In the genomic region with DNA sequence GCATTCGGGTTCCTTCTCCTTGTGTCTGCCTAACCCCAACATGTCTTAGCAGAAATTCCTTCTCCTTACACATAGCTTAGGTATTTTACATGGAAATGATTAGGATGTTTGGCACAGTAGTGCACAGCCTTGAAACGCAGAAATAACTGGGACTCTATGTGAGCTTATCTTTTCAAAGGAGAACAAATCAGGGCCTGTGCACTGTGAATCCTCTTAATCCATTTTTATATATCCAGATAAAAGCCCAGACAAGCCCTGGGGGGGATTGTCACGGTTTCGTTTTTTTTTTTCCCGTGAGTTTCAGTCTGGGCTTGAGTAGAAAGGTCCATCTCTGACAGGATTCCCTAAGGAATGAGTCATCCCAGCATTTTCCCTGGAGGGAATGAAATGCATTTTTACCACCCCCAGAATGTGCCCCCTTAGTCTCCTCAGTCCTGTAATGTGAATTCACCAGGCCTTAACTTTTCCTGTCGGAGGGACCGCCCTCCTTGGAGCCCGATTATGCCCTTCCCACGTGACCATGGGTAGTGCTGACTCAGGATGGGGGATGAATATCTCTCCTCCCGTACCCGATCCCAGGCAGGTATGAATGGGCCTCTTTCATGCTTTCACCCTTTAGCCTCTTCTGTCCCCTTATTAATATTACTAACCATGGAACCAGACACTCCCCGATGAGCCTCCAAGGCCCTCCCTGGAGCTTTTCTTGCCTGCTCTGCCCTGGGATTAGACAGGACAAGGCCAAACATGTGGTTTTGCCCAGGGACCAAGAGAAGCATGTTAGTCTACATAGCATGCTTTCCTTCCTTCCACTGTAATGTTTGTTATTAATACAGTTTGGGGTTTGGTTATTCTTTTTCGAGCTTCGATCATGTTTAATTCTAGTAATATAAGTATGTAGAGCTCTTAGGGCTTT, we compare ENCODE assay signal across 9 cellular contexts. TPM values are rescaled to one million over a fixed set of nuclear protein-coding genes. Genes with fewer than 3 reads are reported as not detected.
DNase-seq lines count a peak whose midpoint lies in the region; ATAC-seq and TF ChIP-seq lines count a peak whose summit lies in the region.
"Had no signal": no experiment of that assay in that cellular context is flagged by ENCODE, and none has a peak within 500 bp of the region (broad histone marks: within the 10 kb centered on the region; RNA-seq: fewer than 3 reads in every experiment).

No MANE protein-coding gene starts in this region.

- TF ChIP-seq CTCF in gastroesophageal sphincter (IDR thresholded peaks at IDR 0.05) = no peak
- no peak for TF ChIP-seq CTCF in prostate gland (IDR thresholded peaks at IDR 0.05)
- TF ChIP-seq CTCF in MM.1S (IDR thresholded peaks at IDR 0.05; ENCODE audit: low read length) = no peak

- no peaks in the 10 kb centered on the region for H3K9me2 ChIP-seq in MM.1S (replicated peaks; ENCODE audit: insufficient read depth, low read length)

- H3K9me3 ChIP-seq in gastroesophageal sphincter = no peaks in the 10 kb centered on the region
- no peaks in the 10 kb centered on the region for H3K9me3 ChIP-seq in prostate gland
- no peaks in the 10 kb centered on the region for H3K9me3 ChIP-seq in MM.1S (replicated peaks; ENCODE audit: insufficient read depth, low read length)

- no peaks in the 10 kb centered on the region for H3F3A ChIP-seq in MM.1S (ENCODE audit: insufficient read depth, low read length)

- intact Hi-C loops in prostate gland (cut with DNase I) = loop anchor here (5.0 kb wide), 3 partner anchors 51 to 211 kb away; no protein-coding TSS in a partner anchor

- H3K4me2 ChIP-seq in MM.1S (ENCODE audit: low read depth, low read length) = no peak overlapping the region

- H2AFZ ChIP-seq in MM.1S (ENCODE audit: low read length) = no peak overlapping the region

- no peaks in the 10 kb centered on the region for H3K79me2 ChIP-seq in MM.1S (ENCODE audit: low read length)

- DNase-seq in Daoy (ENCODE audit: low read depth) (peak; percentile 93), SW 1271 (lab: John Stamatoyannopoulos, UW) (peak; percentile 91 to 96), prostate gland (ENCODE audit: low spot score) (peak; percentile 52), MM.1S (no peak), NCI-H1694 treated with DMSO at 0.1 percent for 48 hours (lab: John Stamatoyannopoulos, UW) (no peak), DMS153 (lab: John Stamatoyannopoulos, UW) (no peak)

- ATAC-seq in gastroesophageal sphincter (peak; percentile 59), HG02642 (IDR thresholded peaks at IDR 0.05; ENCODE audit: poor library complexity, unreplicated experiment) (no peak)
- ATAC-seq: GM12878 had no signal

- H3K27ac ChIP-seq in gastroesophageal sphincter (peak overlapping the region; percentile 74 to 82 (median 80)), prostate gland (peak overlapping the region; percentile 59 to 61), MM.1S (ENCODE audit: low read length) (no peak overlapping the region)

- H3K36me3 ChIP-seq in gastroesophageal sphincter = peaks cover 0 to 47% of the 10 kb centered on the region in 2 donors
- no peaks in the 10 kb centered on the region for H3K36me3 ChIP-seq in prostate gland
- H3K36me3 ChIP-seq in MM.1S (replicated peaks; ENCODE audit: insufficient read depth, low read length) = no peaks in the 10 kb centered on the region

- TF ChIP-seq EP300 in gastroesophageal sphincter (IDR thresholded peaks at IDR 0.05) = no peak

- H3K4me1 ChIP-seq in gastroesophageal sphincter = peaks cover 10 to 87% (median 34%) of the 10 kb centered on the region in 3 donors
- peaks cover 10% of the 10 kb centered on the region for H3K4me1 ChIP-seq in prostate gland (replicated peaks)
- no peaks in the 10 kb centered on the region for H3K4me1 ChIP-seq in MM.1S (ENCODE audit: low read length)

- H3K4me3 ChIP-seq in gastroesophageal sphincter (peak overlapping the region; percentile 3 to 18), prostate gland (no peak overlapping the region), MM.1S (ENCODE audit: low read length) (no peak overlapping the region)
- H3K4me3 ChIP-seq: GM12878 had no signal

- no peak for TF ChIP-seq POLR2A in gastroesophageal sphincter (IDR thresholded peaks at IDR 0.05)
- no peak for TF ChIP-seq POLR2A in prostate gland (IDR thresholded peaks at IDR 0.05)

- H3K27me3 ChIP-seq in gastroesophageal sphincter = no peaks in the 10 kb centered on the region
- no peaks in the 10 kb centered on the region for H3K27me3 ChIP-seq in prostate gland (replicated peaks; ENCODE audit: insufficient read depth)
- no peaks in the 10 kb centered on the region for H3K27me3 ChIP-seq in MM.1S (replicated peaks; ENCODE audit: insufficient read depth, low read length)

- WGBS in gastroesophageal sphincter (ENCODE audit: low coverage in 1 of 2), 2 donors = 28 to 32% methylated on average over 12 to 14 of the region's 14 CpGs
- WGBS in prostate gland = 27% methylated on average over 14 of the region's 14 CpGs

- no peak overlapping the region for H3K9ac ChIP-seq in MM.1S (ENCODE audit: low read length)

- H4K20me1 ChIP-seq in MM.1S (ENCODE audit: insufficient read depth, low read length) = no peaks in the 10 kb centered on the region

RNA-seq across cellular contexts. Expression of gene NAA20, which starts 23.9 kb away (rescaled TPM):
- total RNA-seq in Daoy (2014; rRNA removed; shearing (Covaris generic)) = 64.5 and 72.8 TPM in 2 replicates
- 10 to 100 TPM; 22.7 to 47.0 (median 31.0) TPM for total RNA-seq in gastroesophageal sphincter
- 10 to 100 TPM; 33.9 to 48.5 TPM for total RNA-seq in prostate gland

RNA-seq across cellular contexts. Expression of gene CRNKL1, which starts 59.0 kb away (rescaled TPM):
- 33.0 and 63.4 TPM in 2 replicates for total RNA-seq in Daoy (2014; rRNA removed; shearing (Covaris generic))
- total RNA-seq in gastroesophageal sphincter (10 to 100 TPM; 24.9 to 37.7 (median 31.7) TPM), prostate gland (10 to 100 TPM; 22.0 to 27.1 TPM)

RNA-seq across cellular contexts. Expression of gene CFAP61, which starts 59.1 kb away (rescaled TPM):
- total RNA-seq in Daoy (2014; rRNA removed; shearing (Covaris generic)) = 1.5 TPM in 1 of 2 replicates, not detected in the other
- under 1 TPM in 3 of 4 donors, not detected in 1; 0.27 to 0.54 (median 0.30) TPM for total RNA-seq in gastroesophageal sphincter
- 1 to 10 TPM in 1 of 2 donors, under 1 TPM in 1; 0.14 to 8.1 TPM for total RNA-seq in prostate gland

Comparison
In these comparisons a context has a peak if more than half of its experiments do, and no peak if none do; other contexts are left out.
1. DNase-seq: peak in Daoy (single experiment), SW 1271 (2 of 2) and prostate gland (single experiment); none in MM.1S (single experiment), NCI-H1694 treated with DMSO at 0.1 percent for 48 hours (single experiment) and DMS153 (single experiment).
2. H3K4me3 ChIP-seq: peak in gastroesophageal sphincter (2 of 2); none in prostate gland (0 of 2) and MM.1S (single experiment).